In the genomic region with DNA sequence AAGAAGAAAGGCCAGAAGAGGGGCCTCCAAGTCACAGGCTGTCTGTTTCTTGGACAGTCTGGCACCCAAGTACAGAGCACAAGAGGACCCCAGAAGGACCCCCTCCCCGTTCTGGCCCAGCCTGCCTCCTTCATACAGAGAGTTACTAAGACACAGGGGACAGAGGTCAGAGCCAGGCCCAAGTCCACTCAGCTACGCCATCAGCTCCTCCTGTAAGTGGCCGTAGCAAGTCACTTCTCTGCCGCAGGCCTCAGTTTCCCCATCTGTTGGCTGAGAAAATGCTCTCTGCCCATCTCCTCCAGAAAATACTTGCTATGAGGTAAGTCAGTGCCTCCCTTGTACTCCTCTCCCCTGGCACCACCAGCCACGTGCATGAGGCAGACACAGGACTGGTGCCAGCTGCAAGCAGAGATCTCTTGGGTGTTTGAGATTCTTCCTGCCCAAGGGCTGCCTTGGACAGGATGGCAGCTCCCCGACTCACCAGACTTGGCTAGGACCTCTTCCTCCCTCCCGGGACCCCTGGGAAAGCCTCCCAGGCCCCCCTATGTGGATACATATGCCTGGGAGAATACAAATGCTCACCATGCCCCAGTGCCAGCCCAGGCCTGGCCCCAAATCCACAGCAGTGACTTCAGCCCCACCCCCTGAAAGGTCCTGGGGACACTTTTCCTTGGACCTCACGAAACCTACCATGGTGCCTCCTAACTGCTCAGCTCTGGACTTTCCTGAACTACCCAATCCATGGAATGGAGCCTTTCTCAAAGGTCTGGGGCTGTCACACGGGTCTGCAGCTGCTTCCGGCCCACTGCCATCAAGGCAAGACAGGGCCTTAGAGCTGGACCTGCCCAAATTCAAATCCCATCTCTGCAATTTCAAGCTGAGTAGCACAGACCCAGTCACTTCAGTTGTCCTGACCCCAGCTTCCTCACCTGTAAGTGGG, we compare ENCODE assay signal across 1 cellular context.
TF ChIP-seq lines count a peak whose summit lies in the region.

No MANE protein-coding gene starts in this region.

TF ChIP-seq in GM12878, 131 proteins besides CTCF, POLR2A, EP300 and RAD21:
- TF ChIP-seq STAT1 (conservative IDR thresholded peaks at IDR 0.05): no peak
- TF ChIP-seq, protein P1, sequence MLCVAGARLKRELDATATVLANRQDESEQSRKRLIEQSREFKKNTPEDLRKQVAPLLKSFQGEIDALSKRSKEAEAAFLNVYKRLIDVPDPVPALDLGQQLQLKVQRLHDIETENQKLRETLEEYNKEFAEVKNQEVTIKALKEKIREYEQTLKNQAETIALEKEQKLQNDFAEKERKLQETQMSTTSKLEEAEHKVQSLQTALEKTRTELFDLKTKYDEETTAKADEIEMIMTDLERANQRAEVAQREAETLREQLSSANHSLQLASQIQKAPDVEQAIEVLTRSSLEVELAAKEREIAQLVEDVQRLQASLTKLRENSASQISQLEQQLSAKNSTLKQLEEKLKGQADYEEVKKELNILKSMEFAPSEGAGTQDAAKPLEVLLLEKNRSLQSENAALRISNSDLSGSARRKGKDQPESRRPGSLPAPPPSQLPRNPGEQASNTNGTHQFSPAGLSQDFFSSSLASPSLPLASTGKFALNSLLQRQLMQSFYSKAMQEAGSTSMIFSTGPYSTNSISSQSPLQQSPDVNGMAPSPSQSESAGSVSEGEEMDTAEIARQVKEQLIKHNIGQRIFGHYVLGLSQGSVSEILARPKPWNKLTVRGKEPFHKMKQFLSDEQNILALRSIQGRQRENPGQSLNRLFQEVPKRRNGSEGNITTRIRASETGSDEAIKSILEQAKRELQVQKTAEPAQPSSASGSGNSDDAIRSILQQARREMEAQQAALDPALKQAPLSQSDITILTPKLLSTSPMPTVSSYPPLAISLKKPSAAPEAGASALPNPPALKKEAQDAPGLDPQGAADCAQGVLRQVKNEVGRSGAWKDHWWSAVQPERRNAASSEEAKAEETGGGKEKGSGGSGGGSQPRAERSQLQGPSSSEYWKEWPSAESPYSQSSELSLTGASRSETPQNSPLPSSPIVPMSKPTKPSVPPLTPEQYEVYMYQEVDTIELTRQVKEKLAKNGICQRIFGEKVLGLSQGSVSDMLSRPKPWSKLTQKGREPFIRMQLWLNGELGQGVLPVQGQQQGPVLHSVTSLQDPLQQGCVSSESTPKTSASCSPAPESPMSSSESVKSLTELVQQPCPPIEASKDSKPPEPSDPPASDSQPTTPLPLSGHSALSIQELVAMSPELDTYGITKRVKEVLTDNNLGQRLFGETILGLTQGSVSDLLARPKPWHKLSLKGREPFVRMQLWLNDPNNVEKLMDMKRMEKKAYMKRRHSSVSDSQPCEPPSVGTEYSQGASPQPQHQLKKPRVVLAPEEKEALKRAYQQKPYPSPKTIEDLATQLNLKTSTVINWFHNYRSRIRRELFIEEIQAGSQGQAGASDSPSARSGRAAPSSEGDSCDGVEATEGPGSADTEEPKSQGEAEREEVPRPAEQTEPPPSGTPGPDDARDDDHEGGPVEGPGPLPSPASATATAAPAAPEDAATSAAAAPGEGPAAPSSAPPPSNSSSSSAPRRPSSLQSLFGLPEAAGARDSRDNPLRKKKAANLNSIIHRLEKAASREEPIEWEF (IDR thresholded peaks at IDR 0.05; ENCODE audit: insufficient replicate concordance, low read depth, low read length): no peak
